Comparison of ENCODE assay signal across 12 cellular contexts in genomic region chr7:131945948-131946525, GRCh38.
DNase-seq lines count a peak whose midpoint lies in the region; ATAC-seq, FAIRE-seq and TF ChIP-seq lines count a peak whose summit lies in the region.
"Had no signal": no experiment of that assay in that cellular context is flagged by ENCODE, and none has a peak within 500 bp of the region (broad histone marks: within the 10 kb centered on the region; RNA-seq: fewer than 3 reads in every experiment).

No MANE protein-coding gene starts in this region.

- no peak for TF ChIP-seq RAD21 in A549 (conservative IDR thresholded peaks at IDR 0.05 in 1 of 2, IDR thresholded peaks at IDR 0.05 in 1 of 2)
- TF ChIP-seq RAD21 in H1 (IDR thresholded peaks at IDR 0.05 in 1 of 2, conservative IDR thresholded peaks at IDR 0.05 in 1 of 2; ENCODE audit: low read depth in 2 of 2, low read length in 2 of 2) = no peak

- H3K4ac ChIP-seq in H1 (replicated peaks; ENCODE audit: insufficient read length, low read depth, low read length) = no peak overlapping the region

- no peak for FAIRE-seq in A549 (lab: Jason Lieb, UNC)
- no peak for FAIRE-seq in H1 (lab: Jason Lieb, UNC)
- FAIRE-seq: frontal cortex had no signal

- H3K36me3 ChIP-seq in HUES6 (ENCODE audit: control insufficient read depth, insufficient read depth, low read length) = no peaks in the 10 kb centered on the region
- no peaks in the 10 kb centered on the region for H3K36me3 ChIP-seq in H1 (ENCODE audit: control insufficient read depth in 2 of 4, insufficient read depth in 4 of 4, low read length in 3 of 4)
- H3K36me3 ChIP-seq in mucosa of descending colon (ENCODE audit: low read depth) = no peaks in the 10 kb centered on the region
- H3K36me3 ChIP-seq: uterus had no signal

- H3K9ac ChIP-seq in HUES6 (ENCODE audit: low read length) = no peak overlapping the region
- no peak overlapping the region for H3K9ac ChIP-seq in H1 (replicated peaks in 1 of 4; ENCODE audit: extremely low read depth in 1 of 4, low read depth in 3 of 4, low read length in 3 of 4)

- WGBS in A549 (ENCODE audit: missing lambda C conversion rate) = 86% methylated on average over 13 of the region's 13 CpGs
- 95% methylated on average over 13 of the region's 13 CpGs; no CpG with 5 or more reads in 1 of the 2 experiments for WGBS in H1 (ENCODE audit: extremely low coverage in 1 of 2, insufficient coverage in 1 of 2, insufficient read length in 1 of 2, insufficient replicate concordance in 2 of 2, low coverage in 1 of 2, low lambda C conversion rate in 2 of 2, missing lambda C conversion rate in 1 of 2), 2 experiments

- H3K9me3 ChIP-seq in A549 (peaks cover 6% of the 10 kb centered on the region; the same call in 2 of the 3 replicates), HUES6 (ENCODE audit: control insufficient read depth, insufficient read depth, low read depth, low read length) (0 out of 2 replicates have a peak, but pooled peaks cover 3% of the 10 kb centered on the region), H1 (ENCODE audit: insufficient read depth in 2 of 2, low read depth in 1 of 2, low read length in 1 of 2) (0 out of 4 replicates have a peak, but pooled peaks cover 0 to 4% of the 10 kb centered on the region in 2 experiments), mucosa of descending colon (no peaks in the 10 kb centered on the region)
- H3K9me3 ChIP-seq: uterus had no signal

- no peak for ATAC-seq in A549
- peak; percentile 54 for ATAC-seq in mucosa of descending colon
- ATAC-seq in foreskin keratinocyte = no peak
- no peak for ATAC-seq in HG03280 (IDR thresholded peaks at IDR 0.05; ENCODE audit: unreplicated experiment)
- ATAC-seq in HG03521 (IDR thresholded peaks at IDR 0.05; ENCODE audit: unreplicated experiment) = no peak

- TF ChIP-seq CTCF in A549 (IDR thresholded peaks at IDR 0.05) (no peak), H1 (IDR thresholded peaks at IDR 0.05; ENCODE audit: control extremely low read depth in 1 of 3, insufficient read depth in 1 of 3, low read depth in 1 of 3, low read length in 3 of 3) (no peak), mucosa of descending colon (IDR thresholded peaks at IDR 0.05) (no peak), foreskin keratinocyte (conservative IDR thresholded peaks at IDR 0.05) (no peak)

- no peaks in the 10 kb centered on the region for H3K23me2 ChIP-seq in H1 (ENCODE audit: low read depth, low read length)

- H3K27me3 ChIP-seq in HUES6 (ENCODE audit: control insufficient read depth, insufficient read depth, low read length) (peaks cover 37% of the 10 kb centered on the region), H1 (replicated peaks in 1 of 4; ENCODE audit: control insufficient read depth in 3 of 4, extremely low read depth in 1 of 4, insufficient read depth in 3 of 4, low read length in 3 of 4) (peaks cover 0 to 14% (median 6%) of the 10 kb centered on the region in 4 experiments; a peak in 3 of 7 replicates), foreskin keratinocyte (peaks cover 57% of the 10 kb centered on the region)

- H3K4me1 ChIP-seq in A549 = peaks cover 45% of the 10 kb centered on the region
- peaks cover 14% of the 10 kb centered on the region; the same call in 1 of the 2 replicates for H3K4me1 ChIP-seq in HUES6 (ENCODE audit: control insufficient read depth, insufficient read depth, low read length)
- H3K4me1 ChIP-seq in H1 (replicated peaks in 1 of 4; ENCODE audit: control insufficient read depth in 3 of 4, insufficient read depth in 4 of 4, low read length in 3 of 4) = no peaks in the 10 kb centered on the region; a peak in 1 of 7 replicates
- peaks cover 20% of the 10 kb centered on the region for H3K4me1 ChIP-seq in mucosa of descending colon (ENCODE audit: low read depth)
- no peaks in the 10 kb centered on the region for H3K4me1 ChIP-seq in foreskin keratinocyte
- H3K4me1 ChIP-seq: uterus had no signal

- H2BK5ac ChIP-seq in H1 (ENCODE audit: low read depth, low read length) = no peak overlapping the region

- no peak overlapping the region for H3K14ac ChIP-seq in H1 (ENCODE audit: insufficient read length)

- no peak overlapping the region; the same call in 1 of the 2 replicates for H4K8ac ChIP-seq in H1 (ENCODE audit: extremely low read depth, insufficient read depth, low read length)

- no peak for TF ChIP-seq POLR2A in A549 (IDR thresholded peaks at IDR 0.05; ENCODE audit: low read length)
- TF ChIP-seq POLR2A in H1 (IDR thresholded peaks at IDR 0.05; ENCODE audit: control extremely low read depth in 1 of 2, low read depth in 2 of 2, low read length in 2 of 2) = no peak

- no peak overlapping the region for H4K5ac ChIP-seq in H1 (ENCODE audit: insufficient read length, low read depth, low read length)

- no peak overlapping the region for H2AK5ac ChIP-seq in H1 (ENCODE audit: low read depth, low read length)

- H3K18ac ChIP-seq in H1 (ENCODE audit: extremely low read depth, low read length) = no peak overlapping the region

- no peaks in the 10 kb centered on the region for H3K79me1 ChIP-seq in H1 (ENCODE audit: low read depth, low read length)

- DNase-seq in A549 (ENCODE audit: low read depth in 1 of 2, low spot score in 1 of 2) (no peak), H1 (ENCODE audit: low read depth in 1 of 2, low spot score in 2 of 2) (no peak), mucosa of descending colon (peak in 2 of 3 donors; percentile 51 to 59), foreskin keratinocyte (no peak), AML-193 (lab: John Stamatoyannopoulos, UW) (no peak)
- DNase-seq: activated gamma-delta T cell treated with Interleukin-2 at 50 U/mL for 16 hours, NCI-H2081 treated with DMSO at 0.1 percent for 48 hours had no signal

- intact Hi-C loops in mucosa of descending colon (cut with DNase I, micrococcal nuclease) = no loop called here

- CTCF ChIA-PET in A549 (lab: Yijun Ruan, JAX) = interaction anchor here (0.7 to 10.7 kb wide), 76 partner anchors 9 to 634 kb away, joined by 3 to 170 read pairs (median 5); no protein-coding TSS in a partner anchor
- CTCF ChIA-PET in H1 (lab: Charles Lee; ENCODE audit: partially characterized antibody) = interaction anchor here (0.6 to 3.9 kb wide), 55 partner anchors 10 to 641 kb away, joined by 3 to 41 read pairs (median 4); no protein-coding TSS in a partner anchor

- H4K20me1 ChIP-seq in H1 (replicated peaks in 1 of 2; ENCODE audit: control insufficient read depth in 1 of 2, insufficient read depth in 2 of 2, low read length in 2 of 2) = no peaks in the 10 kb centered on the region

- peak overlapping the region; percentile 96; the same call in 1 of the 2 replicates for H2AFZ ChIP-seq in H1 (ENCODE audit: low read length)

- H3K4me3 ChIP-seq in A549 = no peak overlapping the region
- 0 out of 2 replicates have a peak overlapping the region, but pooled peaks have one; percentile 48 for H3K4me3 ChIP-seq in HUES6 (ENCODE audit: low read depth, low read length)
- H3K4me3 ChIP-seq in H1 (ENCODE audit: extremely low read depth in 1 of 4, insufficient read depth in 2 of 4, low read depth in 3 of 4, low read length in 4 of 4) = peak overlapping the region in 1 of 4 experiments; percentile 33; a peak in 1 of 8 replicates
- H3K4me3 ChIP-seq in mucosa of descending colon = no peak overlapping the region
- H3K4me3 ChIP-seq: uterus had no signal

- no peak overlapping the region for H2BK120ac ChIP-seq in H1 (replicated peaks; ENCODE audit: low read depth, low read length)

- no peaks in the 10 kb centered on the region for H3K79me2 ChIP-seq in H1 (ENCODE audit: control insufficient read depth in 1 of 2, insufficient read depth in 2 of 2, low read length in 2 of 2)

- no peak overlapping the region for H2BK20ac ChIP-seq in H1 (ENCODE audit: low read length)

- H3K56ac ChIP-seq in H1 (replicated peaks; ENCODE audit: insufficient read length, low read depth, low read length) = no peak overlapping the region

- no peak overlapping the region for H3K23ac ChIP-seq in H1 (ENCODE audit: insufficient read length)

- H3K27ac ChIP-seq in A549 (peak overlapping the region; percentile 76 to 92), HUES6 (ENCODE audit: low read depth, low read length) (no peak overlapping the region), H1 (ENCODE audit: low read depth, low read length) (no peak overlapping the region), foreskin keratinocyte (no peak overlapping the region)
- H3K27ac ChIP-seq: uterus had no signal

- H2BK15ac ChIP-seq in H1 (ENCODE audit: low read length) = no peak overlapping the region

- H2BK12ac ChIP-seq in H1 (ENCODE audit: low read depth, low read length) = no peak overlapping the region

- H3K4me2 ChIP-seq in A549 (peak overlapping the region; percentile 82), H1 (ENCODE audit: insufficient read depth in 1 of 2, low read depth in 2 of 2, low read length in 2 of 2) (peak overlapping the region in 1 of 2 experiments; percentile 57; a peak in 2 of 4 replicates)

- no peak overlapping the region for H4K91ac ChIP-seq in H1 (replicated peaks; ENCODE audit: insufficient read length, low read length)

- TF ChIP-seq EP300 in A549 (IDR thresholded peaks at IDR 0.05) (no peak), H1 (IDR thresholded peaks at IDR 0.05; ENCODE audit: borderline replicate concordance in 1 of 2, low read depth in 2 of 2, low read length in 2 of 2) (no peak)

- POLR2A ChIA-PET in A549 (lab: Yijun Ruan, JAX) (no interaction called here), H1 (lab: Charles Lee; ENCODE audit: partially characterized antibody) (interaction anchor here (0.6 kb wide), 2 partner anchors 216 to 313 kb away, joined by 3 read pairs; no protein-coding TSS in a partner anchor)

TF ChIP-seq in H1, 55 proteins besides CTCF, POLR2A, EP300 and RAD21 (continues in another document):
- TF ChIP-seq TEAD4 (IDR thresholded peaks at IDR 0.05; ENCODE audit: low read depth, low read length) = no peak
- no peak for TF ChIP-seq CHD2 (IDR thresholded peaks at IDR 0.05; ENCODE audit: low read length)
- no peak for TF ChIP-seq SP4 (IDR thresholded peaks at IDR 0.05; ENCODE audit: low read length)
- TF ChIP-seq TAF7 (optimal IDR thresholded peaks at IDR 0.05; ENCODE audit: borderline replicate concordance, low read depth, low read length) = no peak
- TF ChIP-seq NRF1 (IDR thresholded peaks at IDR 0.05; ENCODE audit: low read depth, low read length) = no peak
- TF ChIP-seq JUND (IDR thresholded peaks at IDR 0.05; ENCODE audit: low read length) = no peak
- no peak for TF ChIP-seq CHD1 (IDR thresholded peaks at IDR 0.05; ENCODE audit: low read depth, low read length)
- TF ChIP-seq HDAC2 (IDR thresholded peaks at IDR 0.05; ENCODE audit: borderline replicate concordance in 1 of 2, low read depth in 2 of 2, low read length in 2 of 2) = no peak
- no peak for TF ChIP-seq BRCA1 (IDR thresholded peaks at IDR 0.05; ENCODE audit: low read depth, low read length)
- no peak for TF ChIP-seq RNF2 (IDR thresholded peaks at IDR 0.05; ENCODE audit: borderline replicate concordance, low read depth, low read length, missing control alignments, poor library complexity, severe bottlenecking)
- TF ChIP-seq FOSL1 (IDR thresholded peaks at IDR 0.05; ENCODE audit: insufficient read depth, low read depth, low read length) = no peak
- no peak for TF ChIP-seq SIN3A (conservative IDR thresholded peaks at IDR 0.05 in 1 of 2, IDR thresholded peaks at IDR 0.05 in 1 of 2; ENCODE audit: low read depth in 1 of 2, low read length in 2 of 2)
- TF ChIP-seq EGR1 (IDR thresholded peaks at IDR 0.05; ENCODE audit: borderline replicate concordance, low read depth, low read length) = no peak
- no peak for TF ChIP-seq CREB1 (IDR thresholded peaks at IDR 0.05)

Comparison
In these comparisons a context has a peak if more than half of its experiments do, and no peak if none do; other contexts are left out.
1. DNase-seq: peak in mucosa of descending colon (2 of 3); none in A549 (0 of 2), H1 (0 of 2), foreskin keratinocyte (0 of 2) and AML-193 (0 of 2).
2. H3K27ac ChIP-seq: peak in A549 (2 of 2); none in HUES6 (single experiment), H1 (single experiment) and foreskin keratinocyte (single experiment).